ENCODE assay signal across 8 cellular contexts in genomic region chr20:60073504-60073903, GRCh38.
"Had no signal": no experiment of that assay in that cellular context is flagged by ENCODE, and none has a peak within 500 bp of the region (broad histone marks: within the 10 kb centered on the region; RNA-seq: fewer than 3 reads in every experiment).

No MANE protein-coding gene starts in this region.

- FAIRE-seq: G401.6, GM12878, GM12891, GM12892, GM18507, GM19239 had no signal

- ATAC-seq: GM12878 had no signal

- H3K4me3 ChIP-seq: GM12878 had no signal

- DNase-seq: GDM1, GF-D8 had no signal
